In genomic region chr1:86704456-86704971, GRCh38 we compare ENCODE assay signal across 8 cellular contexts. TPM values are rescaled to one million over a fixed set of nuclear protein-coding genes. Genes with fewer than 3 reads are reported as not detected.
DNase-seq lines count a peak whose midpoint lies in the region; TF ChIP-seq lines count a peak whose summit lies in the region.

Gene SH3GLB1 (plus strand): TSS chr1:86704576. CDS start chr1:86704900, 324 bp downstream.

- H3K9me3 Mint-ChIP-seq in nephron = no peaks in the 10 kb centered on the region
- no peaks in the 10 kb centered on the region for H3K9me3 Mint-ChIP-seq in stimulated activated naive CD8-positive, alpha-beta T cell treated with anti-CD3 and anti-CD28 coated beads, Interleukin-15, Interleukin-2, amounts not matched to agents 100 ng/mL and 50 ng/mL, for 24 hours

- H3K27me3 Mint-ChIP-seq in nephron (ENCODE audit: low read depth) = peaks cover 8% of the 10 kb centered on the region
- H3K27me3 Mint-ChIP-seq in stimulated activated naive CD8-positive, alpha-beta T cell treated with anti-CD3 and anti-CD28 coated beads, Interleukin-15, Interleukin-2, amounts not matched to agents 100 ng/mL and 50 ng/mL, for 24 hours = no peaks in the 10 kb centered on the region

- peak; percentile 58 for TF ChIP-seq POLR2A in Raji (IDR thresholded peaks at IDR 0.05; ENCODE audit: insufficient read depth, low read depth, low read length)

- TF ChIP-seq CTCF in fibroblast of pulmonary artery (IDR thresholded peaks at IDR 0.05; ENCODE audit: low read length, missing control alignments) (peak; percentile 54), nephron (IDR thresholded peaks at IDR 0.05; ENCODE audit: unreplicated experiment in 3 of 3) (peak; percentile 93 to 99 (median 96))

- H3K4me1 Mint-ChIP-seq in nephron = peaks cover 34% of the 10 kb centered on the region
- H3K4me1 Mint-ChIP-seq in stimulated activated naive CD8-positive, alpha-beta T cell treated with anti-CD3 and anti-CD28 coated beads, Interleukin-15, Interleukin-2, amounts not matched to agents 100 ng/mL and 50 ng/mL, for 24 hours (ENCODE audit: low read depth) = peaks cover 54% of the 10 kb centered on the region

- DNase-seq in GDM1 (lab: John Stamatoyannopoulos, UW) = peak; percentile 90
- DNase-seq in H7 = peak; percentile 86
- peak; percentile 89 for DNase-seq in LoVo (ENCODE audit: low spot score)
- DNase-seq in activated T-helper 9 cell treated with anti-CD3 and anti-CD28 coated beads, Interleukin-2, amount 50 U/mL, for 16 hours (ENCODE audit: low read depth) = peak; percentile 82
- peak; percentile 90 for DNase-seq in fibroblast of pulmonary artery (ENCODE audit: low read depth)

- no peaks in the 10 kb centered on the region for H3K27me3 ChIP-seq in H7 (ENCODE audit: control insufficient read depth, insufficient read depth, low read length)

- H3K36me3 Mint-ChIP-seq in nephron (ENCODE audit: low read depth) = peaks cover 10% of the 10 kb centered on the region
- H3K36me3 Mint-ChIP-seq in stimulated activated naive CD8-positive, alpha-beta T cell treated with anti-CD3 and anti-CD28 coated beads, Interleukin-15, Interleukin-2, amounts not matched to agents 100 ng/mL and 50 ng/mL, for 24 hours (ENCODE audit: low read depth) = peaks cover 7% of the 10 kb centered on the region

- peak within 1 kb of the TSS; percentile 99 for H3K4me3 Mint-ChIP-seq in nephron
- H3K4me3 Mint-ChIP-seq in stimulated activated naive CD8-positive, alpha-beta T cell treated with anti-CD3 and anti-CD28 coated beads, Interleukin-15, Interleukin-2, amounts not matched to agents 100 ng/mL and 50 ng/mL, for 24 hours = peak within 1 kb of the TSS; percentile 99

- H3K27ac Mint-ChIP-seq in nephron = peak within 1 kb of the TSS; percentile 95 to 100 (median 99)
- H3K27ac Mint-ChIP-seq in stimulated activated naive CD8-positive, alpha-beta T cell treated with anti-CD3 and anti-CD28 coated beads, Interleukin-15, Interleukin-2, amounts not matched to agents 100 ng/mL and 50 ng/mL, for 24 hours = peak within 1 kb of the TSS; percentile 96

- peak within 1 kb of the TSS; percentile 86 for H3K4me3 ChIP-seq in H7 (ENCODE audit: insufficient read depth, low read depth, low read length)
- H3K4me3 ChIP-seq in fibroblast of pulmonary artery (replicated peaks; ENCODE audit: low read depth, low read length) = peak within 1 kb of the TSS; percentile 87

- no peaks in the 10 kb centered on the region for H3K36me3 ChIP-seq in H7 (replicated peaks; ENCODE audit: control insufficient read depth, insufficient read depth, low read length)

RNA-seq across cellular contexts. Expression of gene SH3GLB1, which starts in this region (rescaled TPM):
- 20.6 and 28.0 TPM in 2 replicates for total RNA-seq in H7 (2014; rRNA removed; shearing (Covaris generic))

Comparison
In these comparisons a context has a peak if more than half of its experiments do, and no peak if none do; other contexts are left out.
1. Peak in every context shown above with its lines: DNase-seq and H3K4me3 ChIP-seq.